8 cellular contexts compared by ENCODE assay signal in genomic region chr13:19780753-19781418, GRCh38. TPM values are rescaled to one million over a fixed set of nuclear protein-coding genes. Genes with fewer than 3 reads are reported as not detected.
DNase-seq lines count a peak whose midpoint lies in the region; TF ChIP-seq lines count a peak whose summit lies in the region.
"Not testable (repeated sequence)": the region's sequence is repeated elsewhere in the genome, so short reads cannot be mapped to it uniquely, and the experiment has no call there.

No MANE protein-coding gene starts in this region.

- not testable (repeated sequence) for TF ChIP-seq POLR2A in stomach (IDR thresholded peaks at IDR 0.05)

- H3K36me3 Mint-ChIP-seq in HFFc6 (ENCODE audit: low read depth); activated naive CD4-positive, alpha-beta T cell treated with anti-CD3 and anti-CD28 coated beads, Interleukin-2, amount 50 U/mL, for 24 hours; immature natural killer cell: not testable (repeated sequence)
- peaks cover 14% of the 10 kb centered on the region for H3K36me3 Mint-ChIP-seq in endodermal cell (ENCODE audit: low read depth)

- H3K4me1 Mint-ChIP-seq in HFFc6 (ENCODE audit: low read depth); activated naive CD4-positive, alpha-beta T cell treated with anti-CD3 and anti-CD28 coated beads, Interleukin-2, amount 50 U/mL, for 24 hours; endodermal cell: not testable (repeated sequence)
- H3K4me1 Mint-ChIP-seq in immature natural killer cell, result peaks cover 18 to 23% of the 10 kb centered on the region in 2 donors

- TF ChIP-seq CTCF in AG10803 (conservative IDR thresholded peaks at IDR 0.05; ENCODE audit: low read length); HFFc6 (IDR thresholded peaks at IDR 0.05); SK-N-SH (IDR thresholded peaks at IDR 0.05); endodermal cell (conservative IDR thresholded peaks at IDR 0.05); stomach (IDR thresholded peaks at IDR 0.05): not testable (repeated sequence)

- H4K91ac ChIP-seq in neuronal stem cell (ENCODE audit: low read depth, low read length, poor library complexity), result not testable (repeated sequence)

- H3K4ac ChIP-seq in neuronal stem cell (ENCODE audit: low read length), result not testable (repeated sequence)

- H3K27me3 ChIP-seq in SK-N-SH (ENCODE audit: insufficient read depth); endodermal cell (ENCODE audit: control insufficient read depth, insufficient read depth, low read length, poor library complexity, severe bottlenecking); neuronal stem cell (ENCODE audit: control insufficient read depth in 3 of 3, insufficient read depth in 3 of 3, low read depth in 1 of 3, low read length in 3 of 3); stomach: not testable (repeated sequence)

- peaks cover 25% of the 10 kb centered on the region for H4K20me1 ChIP-seq in SK-N-SH (ENCODE audit: insufficient read depth)

- peaks cover 45% of the 10 kb centered on the region for H3K79me2 ChIP-seq in SK-N-SH (ENCODE audit: insufficient read depth)

- not testable (repeated sequence) for H2BK120ac ChIP-seq in neuronal stem cell (ENCODE audit: low read depth, low read length)

- not testable (repeated sequence) for H2BK15ac ChIP-seq in neuronal stem cell (ENCODE audit: low read length)

- not testable (repeated sequence) for H3F3A ChIP-seq in SK-N-SH (replicated peaks; ENCODE audit: insufficient read depth)

- not testable (repeated sequence) for H3K27me3 Mint-ChIP-seq in HFFc6 (ENCODE audit: insufficient read depth); activated naive CD4-positive, alpha-beta T cell treated with anti-CD3 and anti-CD28 coated beads, Interleukin-2, amount 50 U/mL, for 24 hours; endodermal cell (ENCODE audit: insufficient read depth)
- peaks cover 10 to 14% (median 11%) of the 10 kb centered on the region in 3 donors for H3K27me3 Mint-ChIP-seq in immature natural killer cell (ENCODE audit: low read depth in 3 of 3)

- H3K18ac ChIP-seq in neuronal stem cell (ENCODE audit: low read length), result not testable (repeated sequence)

- not testable (repeated sequence) for H3K79me1 ChIP-seq in neuronal stem cell (ENCODE audit: low read depth, low read length)

- not testable (repeated sequence) for H3K27ac ChIP-seq in SK-N-SH (ENCODE audit: low read depth in 2 of 2, low read length in 1 of 2); endodermal cell (ENCODE audit: low read depth, low read length); neuronal stem cell (replicated peaks; ENCODE audit: low read length); stomach

- not testable (repeated sequence) for H2BK5ac ChIP-seq in neuronal stem cell (ENCODE audit: low read length)

- H4K8ac ChIP-seq in neuronal stem cell (ENCODE audit: low read depth, low read length), result not testable (repeated sequence)

- intact Hi-C loops in stomach (cut with DNase I; ENCODE audit: low total_unique reads), result loop anchor here (10.0 kb wide), 1 partner anchor 74 kb away; no protein-coding TSS in a partner anchor

- H3K36me3 ChIP-seq in SK-N-SH (replicated peaks in 1 of 2; ENCODE audit: control insufficient read depth in 1 of 2, insufficient read depth in 2 of 2, low read length in 1 of 2); stomach: not testable (repeated sequence)
- H3K36me3 ChIP-seq in endodermal cell (ENCODE audit: control insufficient read depth, insufficient read depth, low read length), result peaks cover 20% of the 10 kb centered on the region
- H3K36me3 ChIP-seq in neuronal stem cell (replicated peaks in 1 of 2; ENCODE audit: control insufficient read depth in 2 of 2, insufficient read depth in 2 of 2, low read length in 2 of 2), result peaks cover 5 to 27% of the 10 kb centered on the region in 2 donors

- H2BK12ac ChIP-seq in neuronal stem cell (ENCODE audit: low read length), result not testable (repeated sequence)

- TF ChIP-seq RAD21 in SK-N-SH (IDR thresholded peaks at IDR 0.05; ENCODE audit: low read length), result not testable (repeated sequence)

- H3K4me3 Mint-ChIP-seq in HFFc6, result peak overlapping the region; percentile 98
- H3K4me3 Mint-ChIP-seq in activated naive CD4-positive, alpha-beta T cell treated with anti-CD3 and anti-CD28 coated beads, Interleukin-2, amount 50 U/mL, for 24 hours, result peak overlapping the region; percentile 94
- H3K4me3 Mint-ChIP-seq in endodermal cell, result peak overlapping the region; percentile 97
- H3K4me3 Mint-ChIP-seq in immature natural killer cell, result peak overlapping the region; percentile 96 to 100 (median 99)

- not testable (repeated sequence) for H3K9me3 ChIP-seq in SK-N-SH, stomach
- peaks cover 12% of the 10 kb centered on the region for H3K9me3 ChIP-seq in endodermal cell (ENCODE audit: control insufficient read depth, low read length)
- peaks cover 0 to 35% of the 10 kb centered on the region in 2 donors for H3K9me3 ChIP-seq in neuronal stem cell (replicated peaks in 1 of 2; ENCODE audit: control insufficient read depth in 2 of 2, insufficient read depth in 1 of 2, low read depth in 1 of 2, low read length in 2 of 2)

- H3K4me3 ChIP-seq in AG10803 (ENCODE audit: low read length), result peak overlapping the region; percentile 96
- peak overlapping the region; percentile 76 to 99 for H3K4me3 ChIP-seq in SK-N-SH (ENCODE audit: low read depth in 2 of 2, low read length in 1 of 2)
- peak overlapping the region; percentile 86 for H3K4me3 ChIP-seq in endodermal cell (ENCODE audit: low read length)
- peak overlapping the region; percentile 52 to 100 for H3K4me3 ChIP-seq in neuronal stem cell (ENCODE audit: low read length in 2 of 2)
- H3K4me3 ChIP-seq in stomach, result peak overlapping the region; percentile 67 to 91 (median 84)

- H3K9ac ChIP-seq in SK-N-SH (peak overlapping the region; percentile 99; the same call in 1 of the 2 replicates), endodermal cell (ENCODE audit: extremely low read depth, low read length, poor library complexity, severe bottlenecking) (peak overlapping the region; percentile 99)
- H3K9ac ChIP-seq in neuronal stem cell (ENCODE audit: low read depth, low read length, poor library complexity), result not testable (repeated sequence)

- H3K4me2 ChIP-seq in SK-N-SH, result peak overlapping the region; percentile 92
- H3K4me2 ChIP-seq in neuronal stem cell (ENCODE audit: insufficient read depth, low read length, poor library complexity, severe bottlenecking), result peak overlapping the region; percentile 18

- TF ChIP-seq EP300 in SK-N-SH (IDR thresholded peaks at IDR 0.05; ENCODE audit: borderline replicate concordance in 1 of 2, low read depth in 1 of 2, low read length in 1 of 2); stomach (IDR thresholded peaks at IDR 0.05): not testable (repeated sequence)

- not testable (repeated sequence) for H3K4me1 ChIP-seq in SK-N-SH (ENCODE audit: control insufficient read depth in 1 of 2, insufficient read depth in 2 of 2, low read depth in 1 of 2, low read length in 1 of 2); endodermal cell (ENCODE audit: control insufficient read depth, insufficient read depth, low read length); neuronal stem cell (ENCODE audit: control insufficient read depth in 2 of 2, insufficient read depth in 1 of 2, low read depth in 1 of 2, low read length in 2 of 2)
- peaks cover 6 to 23% (median 17%) of the 10 kb centered on the region in 4 donors for H3K4me1 ChIP-seq in stomach

- not testable (repeated sequence) for H2AK5ac ChIP-seq in neuronal stem cell (ENCODE audit: low read depth, low read length)

- not testable (repeated sequence) for H3K23ac ChIP-seq in neuronal stem cell (ENCODE audit: low read depth, low read length, poor library complexity)

- not testable (repeated sequence) for H3K9me2 ChIP-seq in SK-N-SH

- H3K9me3 Mint-ChIP-seq in HFFc6; activated naive CD4-positive, alpha-beta T cell treated with anti-CD3 and anti-CD28 coated beads, Interleukin-2, amount 50 U/mL, for 24 hours; immature natural killer cell: not testable (repeated sequence)
- H3K9me3 Mint-ChIP-seq in endodermal cell, result peaks cover 25% of the 10 kb centered on the region

- CTCF ChIA-PET in SK-N-SH (lab: Yijun Ruan, JAX), result not testable (repeated sequence)

- POLR2A ChIA-PET in SK-N-SH (lab: Yijun Ruan, JAX), result not testable (repeated sequence)

- H3K27ac Mint-ChIP-seq in HFFc6; activated naive CD4-positive, alpha-beta T cell treated with anti-CD3 and anti-CD28 coated beads, Interleukin-2, amount 50 U/mL, for 24 hours; endodermal cell: not testable (repeated sequence)
- peak overlapping the region in 5 of 6 donors; percentile 67 to 97 (median 88) for H3K27ac Mint-ChIP-seq in immature natural killer cell

- DNase-seq in AG10803 (ENCODE audit: low read depth); HFFc6; SK-N-SH; endodermal cell; neuronal stem cell (ENCODE audit: low spot score); stomach: not testable (repeated sequence)
- DNase-seq in immature natural killer cell, result peak; percentile 9 to 31 (median 24)

- not testable (repeated sequence) for H2AFZ ChIP-seq in SK-N-SH (ENCODE audit: low read depth); neuronal stem cell (ENCODE audit: low read length)

- H3K14ac ChIP-seq in neuronal stem cell (ENCODE audit: low read length), result not testable (repeated sequence)

- WGBS in SK-N-SH (ENCODE audit: low lambda C conversion rate), result 93% methylated on average over 22 of the region's 22 CpGs
- 91% methylated on average over 11 to 21 of the region's 22 CpGs for WGBS in endodermal cell (ENCODE audit: insufficient coverage in 1 of 2, insufficient read length in 1 of 2), 2 experiments
- no CpG with 5 or more reads among the region's 22 CpGs for WGBS in neuronal stem cell (ENCODE audit: extremely low coverage in 2 of 2, insufficient read length in 2 of 2, insufficient replicate concordance in 1 of 2), 2 donors
- WGBS in stomach, 5 donors, result 87 to 90% (median 89%) methylated on average over 22 of the region's 22 CpGs

RNA-seq across cellular contexts. Expression of gene PSPC1, which starts 1.9 kb away (rescaled TPM):
- 10 to 100 TPM; 35.7 to 41.0 (median 40.0) TPM for total RNA-seq in HFFc6 (2021; fragmentation: NEBNext Ultra II Directional; extraction: Animal tissue kit (Norgen Biotek cat#: 25700))
- polyA plus RNA-seq in SK-N-SH (2012; rRNA removed) (35.2 and 40.5 TPM in 2 replicates), immature natural killer cell (10 to 100 TPM; 26.6 to 37.4 (median 36.6) TPM), stomach (10 to 100 TPM; 19.2 to 35.0 (median 23.4) TPM)
- 38.0 and 40.9 TPM in 2 replicates for polyA plus RNA-seq in SK-N-SH (2012; cell fraction: cytosol; rRNA removed)
- polyA plus RNA-seq in SK-N-SH (2012; cell fraction: nucleus; rRNA removed), result 52.1 and 60.5 TPM in 2 replicates
- total RNA-seq in endodermal cell (10 to 100 TPM; 61.1 to 83.9 TPM), stomach (100 to 1,000 TPM in 3 of 5 donors, 10 to 100 TPM in 2; 73.9 to 256 (median 110) TPM)
- 59.3 TPM for polyA plus RNA-seq in endodermal cell (2013, experiment 1 of 2)
- 57.9 TPM for polyA plus RNA-seq in endodermal cell (2013, experiment 2 of 2)
- polyA plus RNA-seq in neuronal stem cell (2013, experiment 1 of 2), result 65.2 TPM
- 67.4 TPM for polyA plus RNA-seq in neuronal stem cell (2013, experiment 2 of 2)
